ENCODE assay signal across 1 cellular context in the genomic region with DNA sequence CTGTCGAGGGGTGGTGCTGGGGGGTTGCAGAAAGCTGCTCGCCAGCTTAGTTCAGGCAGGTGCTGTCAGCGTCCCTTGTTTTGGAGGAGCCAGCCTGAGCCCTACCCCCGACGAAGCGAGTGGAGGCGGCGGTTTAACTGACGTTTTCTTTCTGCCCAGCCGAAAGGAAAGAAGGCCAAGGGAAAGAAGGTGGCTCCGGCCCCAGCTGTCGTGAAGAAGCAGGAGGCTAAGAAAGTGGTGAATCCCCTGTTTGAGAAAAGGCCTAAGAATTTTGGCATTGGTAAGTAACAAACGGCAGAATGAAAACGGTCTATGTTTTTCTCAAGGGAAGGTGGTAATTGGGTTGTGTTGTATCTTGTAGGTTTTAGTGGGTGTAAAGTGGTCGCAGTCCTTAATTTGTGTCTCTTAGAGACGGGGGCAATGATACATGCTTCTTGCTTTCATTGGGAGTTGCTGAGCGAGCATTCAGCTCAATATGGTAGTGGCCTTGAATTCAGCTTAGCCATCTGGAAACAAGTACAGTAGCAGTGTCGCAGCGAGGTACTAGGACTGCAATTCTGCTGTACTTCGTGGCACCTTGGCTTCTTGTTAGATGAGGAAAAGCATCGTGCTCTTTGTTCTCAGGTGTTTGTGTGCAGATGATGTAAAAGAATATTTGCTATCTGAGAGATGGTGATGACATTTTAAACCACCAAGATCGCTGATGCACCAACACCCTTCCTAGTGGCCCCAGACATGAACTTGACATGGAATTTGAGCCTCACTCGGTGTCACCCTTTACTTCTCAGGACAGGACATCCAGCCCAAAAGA.
TF ChIP-seq lines count a peak whose summit lies in the region.

No MANE protein-coding gene starts in this region.

TF ChIP-seq in IMR-90, 13 proteins besides CTCF, POLR2A, EP300 and RAD21 (continued from another document):
- TF ChIP-seq, protein P1, sequence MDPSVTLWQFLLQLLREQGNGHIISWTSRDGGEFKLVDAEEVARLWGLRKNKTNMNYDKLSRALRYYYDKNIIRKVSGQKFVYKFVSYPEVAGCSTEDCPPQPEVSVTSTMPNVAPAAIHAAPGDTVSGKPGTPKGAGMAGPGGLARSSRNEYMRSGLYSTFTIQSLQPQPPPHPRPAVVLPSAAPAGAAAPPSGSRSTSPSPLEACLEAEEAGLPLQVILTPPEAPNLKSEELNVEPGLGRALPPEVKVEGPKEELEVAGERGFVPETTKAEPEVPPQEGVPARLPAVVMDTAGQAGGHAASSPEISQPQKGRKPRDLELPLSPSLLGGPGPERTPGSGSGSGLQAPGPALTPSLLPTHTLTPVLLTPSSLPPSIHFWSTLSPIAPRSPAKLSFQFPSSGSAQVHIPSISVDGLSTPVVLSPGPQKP (IDR thresholded peaks at IDR 0.05; ENCODE audit: borderline replicate concordance, low read depth, low read length) = no peak
- TF ChIP-seq RFX5 (IDR thresholded peaks at IDR 0.05; ENCODE audit: low read depth, low read length) (no peak), MAZ (IDR thresholded peaks at IDR 0.05; ENCODE audit: borderline replicate concordance, low read depth, low read length) (no peak), FOS (IDR thresholded peaks at IDR 0.05; ENCODE audit: low read depth, low read length) (no peak), CEBPB (IDR thresholded peaks at IDR 0.05; ENCODE audit: low read depth, low read length) (no peak)
